16 cellular contexts compared by ENCODE assay signal in the genomic region with DNA sequence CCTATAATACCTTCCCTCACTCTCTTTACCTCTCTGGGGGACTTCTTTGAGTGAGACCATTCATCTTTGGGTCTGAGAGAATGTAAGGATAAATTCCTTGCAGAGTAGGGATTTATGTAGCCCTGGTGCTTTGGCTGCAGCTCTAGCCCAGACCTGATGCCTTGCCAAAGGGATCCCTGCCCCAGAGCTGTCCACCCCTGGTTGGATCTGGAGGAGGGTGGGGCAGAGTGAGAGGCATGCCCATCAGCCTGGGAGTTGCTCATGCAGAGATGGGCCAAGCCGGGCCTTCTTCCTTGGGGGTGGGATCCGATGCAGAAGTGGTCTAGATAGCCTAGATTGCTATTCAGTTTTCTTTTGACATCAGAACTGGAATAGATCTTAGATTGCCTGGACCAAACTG. TPM values are rescaled to one million over a fixed set of nuclear protein-coding genes. Genes with fewer than 3 reads are reported as not detected.
DNase-seq lines count a peak whose midpoint lies in the region; ATAC-seq and TF ChIP-seq lines count a peak whose summit lies in the region.
"Had no signal": no experiment of that assay in that cellular context is flagged by ENCODE, and none has a peak within 500 bp of the region (broad histone marks: within the 10 kb centered on the region; RNA-seq: fewer than 3 reads in every experiment).

No MANE protein-coding gene starts in this region.

- intact Hi-C loops in Panc1 (cut with micrococcal nuclease; ENCODE audit: unreplicated experiment) = no loop called here

- no peaks in the 10 kb centered on the region for H3K36me3 ChIP-seq in Panc1 (ENCODE audit: control insufficient read depth, insufficient read depth, low read length)
- H3K36me3 ChIP-seq: BE2C, HAP-1 had no signal

- H3K9me3 ChIP-seq in Panc1 (ENCODE audit: control insufficient read depth, insufficient read depth, low read depth, low read length) = no peaks in the 10 kb centered on the region
- H3K9me3 ChIP-seq: BE2C, HAP-1 had no signal

- BruUV-seq in Panc1 (replicated peaks; lab: Mats Ljungman, UMichigan) = no TSS peak

- no peak overlapping the region; the same call in 1 of the 2 replicates for H3K4me3 Mint-ChIP-seq in HFFc6
- no peak overlapping the region for H3K4me3 Mint-ChIP-seq in activated CD4-positive, alpha-beta T cell treated with anti-CD3 and anti-CD28 coated beads, Interleukin-2, amount 10 ng/mL, durations not matched to agents 7 days and 5 days
- H3K4me3 Mint-ChIP-seq: CD4-positive, alpha-beta memory T cell; IgD-negative memory B cell had no signal

- H3K4me3 ChIP-seq in Panc1 (ENCODE audit: low read depth in 2 of 2, low read length in 2 of 2) = no peak overlapping the region
- H3K4me3 ChIP-seq: GM12878, HAP-1 had no signal

- H3K4me1 Mint-ChIP-seq in HFFc6 (ENCODE audit: low read depth) = peaks cover 44% of the 10 kb centered on the region
- peaks cover 2% of the 10 kb centered on the region for H3K4me1 Mint-ChIP-seq in activated CD4-positive, alpha-beta T cell treated with anti-CD3 and anti-CD28 coated beads, Interleukin-2, amount 10 ng/mL, durations not matched to agents 7 days and 5 days
- H3K4me1 Mint-ChIP-seq: CD4-positive, alpha-beta memory T cell had no signal

- H3K36me3 Mint-ChIP-seq in HFFc6 (ENCODE audit: low read depth) = peaks cover 13% of the 10 kb centered on the region; the same call in 1 of the 2 replicates
- H3K36me3 Mint-ChIP-seq in activated CD4-positive, alpha-beta T cell treated with anti-CD3 and anti-CD28 coated beads, Interleukin-2, amount 10 ng/mL, durations not matched to agents 7 days and 5 days (ENCODE audit: low read depth) = no peaks in the 10 kb centered on the region
- H3K36me3 Mint-ChIP-seq: CD4-positive, alpha-beta memory T cell; IgD-negative memory B cell had no signal

- CTCF ChIA-PET in Panc1 (lab: Charles Lee) = no interaction called here
- CTCF ChIA-PET in activated CD4-positive, alpha-beta T cell treated with anti-CD3 and anti-CD28 coated beads, Interleukin-2, amount 10 ng/mL, durations not matched to agents 7 days and 5 days (lab: Charles Lee) = interaction anchor here (0.6 kb wide), 1 partner anchor 15 kb away, joined by 3 read pairs; no protein-coding TSS in a partner anchor

- H3K4me1 ChIP-seq in Panc1 (ENCODE audit: control insufficient read depth, insufficient read depth, low read length) = no peaks in the 10 kb centered on the region
- H3K4me1 ChIP-seq: BE2C, HAP-1 had no signal

- no peak for DNase-seq in HFFc6
- no peak for DNase-seq in Panc1 (ENCODE audit: low read depth, low spot score)
- DNase-seq in left lobe of liver (ENCODE audit: low spot score) = no peak
- DNase-seq in activated CD4-positive, alpha-beta T cell treated with anti-CD3 and anti-CD28 coated beads, Interleukin-2, amount 10 ng/mL, durations not matched to agents 7 days and 5 days = no peak
- no peak for DNase-seq in NCI-H1436 treated with DMSO at 0.1 percent for 48 hours (lab: John Stamatoyannopoulos, UW)
- no peak for DNase-seq in activated CD4-positive, alpha-beta T cell treated with anti-CD3 and anti-CD28 coated beads, Interleukin-2, amount 50 U/mL, for 48 hours
- DNase-seq: BE2C; CD4-positive, alpha-beta memory T cell; DMS79; GOT3 had no signal

- H3K27me3 Mint-ChIP-seq in HFFc6 (ENCODE audit: insufficient read depth) = no peaks in the 10 kb centered on the region
- no peaks in the 10 kb centered on the region for H3K27me3 Mint-ChIP-seq in activated CD4-positive, alpha-beta T cell treated with anti-CD3 and anti-CD28 coated beads, Interleukin-2, amount 10 ng/mL, durations not matched to agents 7 days and 5 days

- H3K27ac Mint-ChIP-seq in HFFc6 = peak overlapping the region; percentile 84
- H3K27ac Mint-ChIP-seq in activated CD4-positive, alpha-beta T cell treated with anti-CD3 and anti-CD28 coated beads, Interleukin-2, amount 10 ng/mL, durations not matched to agents 7 days and 5 days = no peak overlapping the region
- H3K27ac Mint-ChIP-seq: IgD-negative memory B cell had no signal

- H3K27me3 ChIP-seq in Panc1 (ENCODE audit: control insufficient read depth, insufficient read depth, low read length) = peaks cover 11% of the 10 kb centered on the region
- H3K27me3 ChIP-seq: BE2C had no signal

- in situ Hi-C loops in Panc1 (cut with HindIII; ENCODE audit: low pct_unique_long_range_greater_than_20kb, low sequenced_read_pairs) = no loop called here

- no peaks in the 10 kb centered on the region; the same call in 1 of the 2 replicates for H3K9me3 Mint-ChIP-seq in HFFc6
- H3K9me3 Mint-ChIP-seq in activated CD4-positive, alpha-beta T cell treated with anti-CD3 and anti-CD28 coated beads, Interleukin-2, amount 10 ng/mL, durations not matched to agents 7 days and 5 days = no peaks in the 10 kb centered on the region
- H3K9me3 Mint-ChIP-seq: CD4-positive, alpha-beta memory T cell; IgD-negative memory B cell had no signal

- TF ChIP-seq CTCF in HFFc6 (IDR thresholded peaks at IDR 0.05) (no peak), Panc1 (IDR thresholded peaks at IDR 0.05) (no peak)

- H3K27ac ChIP-seq in Panc1 (ENCODE audit: low read length) = no peak overlapping the region
- H3K27ac ChIP-seq: C4-2B had no signal

- ATAC-seq in Panc1 = 0 out of 2 replicates have a peak, but pooled peaks have one; percentile 35
- ATAC-seq in left lobe of liver = peak; percentile 50
- no peak for ATAC-seq in GM21737 (IDR thresholded peaks at IDR 0.05; ENCODE audit: unreplicated experiment)
- ATAC-seq: GM12878 had no signal

- POLR2A ChIA-PET in Panc1 (lab: Charles Lee) = interaction anchor here (0.6 kb wide), 1 partner anchor 484 kb away, joined by 3 read pairs; no protein-coding TSS in a partner anchor
- POLR2A ChIA-PET in activated CD4-positive, alpha-beta T cell treated with anti-CD3 and anti-CD28 coated beads, Interleukin-2, amount 10 ng/mL, durations not matched to agents 7 days and 5 days (lab: Charles Lee) = no interaction called here

RNA-seq across cellular contexts. Expression of gene RTP1, which starts 31.5 kb away (rescaled TPM):
- not detected for total RNA-seq in HFFc6 (2021; fragmentation: NEBNext Ultra II Directional; extraction: Animal tissue kit (Norgen Biotek cat#: 25700))
- total RNA-seq in Panc1 (2021; ENCODE audit: unreplicated experiment) = not detected
- polyA plus RNA-seq in Panc1 (2012; ENCODE audit: insufficient read length) = not detected
- total RNA-seq in left lobe of liver = not detected
- not detected for total RNA-seq in activated CD4-positive, alpha-beta T cell treated with anti-CD3 and anti-CD28 coated beads, Interleukin-2, amount 10 ng/mL, durations not matched to agents 7 days and 5 days
- total RNA-seq: CD4-positive, alpha-beta memory T cell; G401; GM12878 had no signal
- polyA plus RNA-seq: CD4-positive, alpha-beta memory T cell; GM12878; IgD-negative memory B cell had no signal
